ENCODE assay signal across 22 cellular contexts in genomic region chr2:109549016-109549595, GRCh38.
DNase-seq lines count a peak whose midpoint lies in the region; ATAC-seq and TF ChIP-seq lines count a peak whose summit lies in the region.
"Had no signal": no experiment of that assay in that cellular context is flagged by ENCODE, and none has a peak within 500 bp of the region (broad histone marks: within the 10 kb centered on the region; RNA-seq: fewer than 3 reads in every experiment).

No MANE protein-coding gene starts in this region.

- H3K36me3 ChIP-seq in GM23248 (ENCODE audit: low read depth) = peaks cover 9% of the 10 kb centered on the region

- H3K4me2 ChIP-seq in GM23248 (ENCODE audit: unreplicated experiment) = no peak overlapping the region

- H3K4me3 ChIP-seq in GM23248 (no peak overlapping the region), epithelial cell of proximal tubule (ENCODE audit: low read depth, low read length) (no peak overlapping the region)

- in situ Hi-C loops in GM23248 (cut with MboI) = no loop called here

- no peak for ATAC-seq in HG02870 (IDR thresholded peaks at IDR 0.05; ENCODE audit: unreplicated experiment)
- ATAC-seq: Panc1 had no signal

- H3K4me1 ChIP-seq in GM23248 (ENCODE audit: insufficient read depth) = peaks cover 14% of the 10 kb centered on the region

- no peaks in the 10 kb centered on the region for H4K20me1 ChIP-seq in GM23248 (ENCODE audit: insufficient read depth)

- DNase-seq in GM23248 = peak; percentile 22
- DNase-seq in RPMI7951 (ENCODE audit: low read depth) = peak; percentile 13
- DNase-seq in epithelial cell of proximal tubule (ENCODE audit: low read depth) = peak; percentile 50
- DNase-seq in renal cortical epithelial cell (ENCODE audit: low read depth) = peak; percentile 83
- no peak for DNase-seq in AG08396 (ENCODE audit: low spot score)
- DNase-seq in NOMO-1 treated with DMSO at 0.1 percent for 48 hours (lab: John Stamatoyannopoulos, UW; ENCODE audit: unreplicated experiment) = no peak
- DNase-seq: C1 segment of cervical spinal cord; CD8-positive, alpha-beta memory T cell; DMS53; EL; GF-D8; KG1; NCI-H1105; NCI-H146; NCI-H2029; NCI-H2171; NCI-H345; NCI-H524; NCI-H774; NK-92 treated with Interleukin-12 subunit alpha and Interleukin-12 subunit beta, amount 100 ng/mL, for 24 hours had no signal

- no peaks in the 10 kb centered on the region for H3K9me3 ChIP-seq in GM23248 (ENCODE audit: low read depth)

- peaks cover 25% of the 10 kb centered on the region; the same call in 1 of the 2 replicates for H3F3A ChIP-seq in GM23248 (ENCODE audit: insufficient read depth)

- H3K27me3 ChIP-seq in GM23248 (replicated peaks; ENCODE audit: insufficient read depth) = no peaks in the 10 kb centered on the region

- H3K9me2 ChIP-seq in GM23248 (ENCODE audit: insufficient read depth) = no peaks in the 10 kb centered on the region

- H3K27ac ChIP-seq in GM23248 = peak overlapping the region; percentile 9; the same call in 1 of the 2 replicates

- H3K9ac ChIP-seq in GM23248 = no peak overlapping the region

- WGBS in GM23248 (ENCODE audit: low coverage in 1 of 2, low lambda C conversion rate in 2 of 2, missing lambda C conversion rate in 2 of 2), 2 experiments = 87 to 89% methylated on average over 4 of the region's 4 CpGs

- no peaks in the 10 kb centered on the region for H3K79me2 ChIP-seq in GM23248 (ENCODE audit: insufficient read depth)

- no peak overlapping the region for H2AFZ ChIP-seq in GM23248

- no peak for TF ChIP-seq CTCF in epithelial cell of proximal tubule (conservative IDR thresholded peaks at IDR 0.05; ENCODE audit: low read depth, low read length)

Comparison
In these comparisons a context has a peak if more than half of its experiments do, and no peak if none do; other contexts are left out.
1. DNase-seq: peak in GM23248 (single experiment), RPMI7951 (single experiment), epithelial cell of proximal tubule (single experiment) and renal cortical epithelial cell (single experiment); none in AG08396 (single experiment) and NOMO-1 treated with DMSO at 0.1 percent for 48 hours (single experiment).